1 cellular context compared by ENCODE assay signal in the genomic region with DNA sequence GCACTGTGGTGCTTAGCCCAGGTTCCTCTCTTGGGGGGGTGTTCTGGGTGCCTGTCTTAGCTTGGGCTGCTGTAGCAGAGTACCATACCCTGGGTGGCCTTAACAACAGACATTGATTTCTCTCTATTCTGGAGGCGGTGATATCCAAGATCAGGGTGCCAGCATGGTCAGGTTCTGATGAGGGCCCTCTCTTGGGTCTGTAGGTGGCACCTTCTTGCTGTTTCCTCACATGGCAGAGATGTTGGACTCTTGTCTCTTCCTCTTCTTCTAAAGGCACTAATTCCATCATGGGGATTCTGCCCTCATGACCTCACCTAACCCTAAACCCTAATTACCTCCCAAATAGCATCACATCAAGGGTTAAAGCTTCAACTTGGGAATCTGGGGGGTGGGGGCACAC.
TF ChIP-seq lines count a peak whose summit lies in the region.

No MANE protein-coding gene starts in this region.

TF ChIP-seq in GM12878, 131 proteins besides CTCF, POLR2A, EP300 and RAD21:
- TF ChIP-seq BACH1 (IDR thresholded peaks at IDR 0.05; ENCODE audit: borderline replicate concordance) (no peak), NFIC (IDR thresholded peaks at IDR 0.05; ENCODE audit: low read depth, low read length) (no peak)
